In the genomic region with DNA sequence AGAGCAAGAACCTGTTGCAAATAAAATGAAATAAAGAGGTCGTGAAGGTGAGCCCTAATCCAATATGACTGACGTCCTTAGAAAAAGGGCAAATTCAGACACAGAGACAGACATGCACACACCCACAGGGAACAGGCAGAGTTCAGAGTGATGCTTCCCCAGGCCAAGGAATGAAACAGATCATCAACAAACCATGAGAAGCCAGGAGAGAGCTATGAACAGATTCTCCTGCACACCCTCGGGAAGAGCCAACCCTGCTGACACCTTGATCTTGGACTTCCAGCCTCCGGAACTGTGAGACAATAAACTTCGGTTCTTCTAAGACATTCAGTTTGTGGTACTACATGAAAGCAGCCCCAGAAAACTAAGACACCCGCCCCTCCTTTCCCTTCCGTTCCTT, we compare ENCODE assay signal across 20 cellular contexts.
DNase-seq lines count a peak whose midpoint lies in the region; ATAC-seq and TF ChIP-seq lines count a peak whose summit lies in the region.
"Had no signal": no experiment of that assay in that cellular context is flagged by ENCODE, and none has a peak within 500 bp of the region (broad histone marks: within the 10 kb centered on the region; RNA-seq: fewer than 3 reads in every experiment).

No MANE protein-coding gene starts in this region.

- ATAC-seq in SK-N-SH treated with all-trans-retinoic acid at 6 μM for 48 hours (no peak), natural killer cell (no peak), HG02970 (IDR thresholded peaks at IDR 0.05; ENCODE audit: low FRiP score, unreplicated experiment) (no peak)
- no peak for ATAC-seq in CD8-positive, alpha-beta T cell
- ATAC-seq: psoas muscle had no signal

- peak overlapping the region; percentile 41; the same call in 1 of the 2 replicates for H2AFZ ChIP-seq in SK-N-SH (ENCODE audit: low read depth)

- TF ChIP-seq RAD21 in SK-N-SH (IDR thresholded peaks at IDR 0.05; ENCODE audit: low read length) = no peak

- H3K79me2 ChIP-seq in SK-N-SH (ENCODE audit: insufficient read depth) = no peaks in the 10 kb centered on the region

- H3K4me2 ChIP-seq in SK-N-SH = no peak overlapping the region

- H3K4me3 ChIP-seq in SK-N-SH (ENCODE audit: low read depth in 2 of 2, low read length in 1 of 2) = no peak overlapping the region
- H3K4me3 ChIP-seq in CD8-positive, alpha-beta T cell (ENCODE audit: low read depth, low read length) = no peak overlapping the region
- H3K4me3 ChIP-seq: psoas muscle, tibial nerve had no signal

- no peaks in the 10 kb centered on the region for H3K27me3 ChIP-seq in SK-N-SH (ENCODE audit: insufficient read depth)
- H3K27me3 ChIP-seq in CD8-positive, alpha-beta T cell (ENCODE audit: insufficient read depth, low read length) = no peaks in the 10 kb centered on the region
- H3K27me3 ChIP-seq: tibial nerve had no signal

- H4K20me1 ChIP-seq in SK-N-SH (ENCODE audit: insufficient read depth) = no peaks in the 10 kb centered on the region

- no peak for TF ChIP-seq CTCF in SK-N-SH (IDR thresholded peaks at IDR 0.05)
- TF ChIP-seq CTCF in CD8-positive, alpha-beta T cell (IDR thresholded peaks at IDR 0.05) = no peak
- no peak for TF ChIP-seq CTCF in natural killer cell (IDR thresholded peaks at IDR 0.05)

- H3K9me3 Mint-ChIP-seq in CD8-positive, alpha-beta T cell = no peaks in the 10 kb centered on the region
- H3K9me3 Mint-ChIP-seq in activated T-helper 1 cell treated with anti-CD3 and anti-CD28 coated beads, Interleukin-12 subunit alpha, Interleukin-12 subunit beta, Interleukin-2, Interleukin-4 antibody, amounts not matched to agents 30 ng/mL and 10 ng/mL and 1 ng/mL, durations not matched to agents 14 hours and 24 hours and 36 hours = no peaks in the 10 kb centered on the region
- no peaks in the 10 kb centered on the region for H3K9me3 Mint-ChIP-seq in natural killer cell
- H3K9me3 Mint-ChIP-seq: H9 had no signal

- CTCF ChIA-PET in SK-N-SH (lab: Yijun Ruan, JAX) = interaction anchor here (0.8 kb wide), 1 partner anchor 8 kb away, joined by 4 read pairs; no protein-coding TSS in a partner anchor
- CTCF ChIA-PET in CD8-positive, alpha-beta T cell (lab: Charles Lee) = no interaction called here

- 85% methylated on average over 6 of the region's 7 CpGs for WGBS in SK-N-SH (ENCODE audit: low lambda C conversion rate)

- no peak for TF ChIP-seq EP300 in SK-N-SH (IDR thresholded peaks at IDR 0.05; ENCODE audit: borderline replicate concordance in 1 of 2, low read depth in 1 of 2, low read length in 1 of 2)

- H3K27me3 Mint-ChIP-seq in CD8-positive, alpha-beta T cell (ENCODE audit: low read depth) = no peaks in the 10 kb centered on the region
- no peaks in the 10 kb centered on the region for H3K27me3 Mint-ChIP-seq in activated T-helper 1 cell treated with anti-CD3 and anti-CD28 coated beads, Interleukin-12 subunit alpha, Interleukin-12 subunit beta, Interleukin-2, Interleukin-4 antibody, amounts not matched to agents 30 ng/mL and 10 ng/mL and 1 ng/mL, durations not matched to agents 14 hours and 24 hours and 36 hours (ENCODE audit: insufficient read depth)
- no peaks in the 10 kb centered on the region for H3K27me3 Mint-ChIP-seq in natural killer cell (ENCODE audit: low read depth in 2 of 2)

- H3K36me3 Mint-ChIP-seq in CD8-positive, alpha-beta T cell = no peaks in the 10 kb centered on the region
- peaks cover 5% of the 10 kb centered on the region for H3K36me3 Mint-ChIP-seq in activated T-helper 1 cell treated with anti-CD3 and anti-CD28 coated beads, Interleukin-12 subunit alpha, Interleukin-12 subunit beta, Interleukin-2, Interleukin-4 antibody, amounts not matched to agents 30 ng/mL and 10 ng/mL and 1 ng/mL, durations not matched to agents 14 hours and 24 hours and 36 hours (ENCODE audit: low read depth)
- no peaks in the 10 kb centered on the region for H3K36me3 Mint-ChIP-seq in natural killer cell

- peak overlapping the region in 1 of 2 experiments; percentile 45; a peak in 1 of 4 replicates for H3K27ac ChIP-seq in SK-N-SH (ENCODE audit: low read depth in 2 of 2, low read length in 1 of 2)
- H3K27ac ChIP-seq in CD8-positive, alpha-beta T cell (ENCODE audit: low read depth, low read length) = no peak overlapping the region
- H3K27ac ChIP-seq: 22Rv1, psoas muscle had no signal

- H3K36me3 ChIP-seq in SK-N-SH (replicated peaks in 1 of 2; ENCODE audit: control insufficient read depth in 1 of 2, insufficient read depth in 2 of 2, low read length in 1 of 2) = no peaks in the 10 kb centered on the region
- H3K36me3 ChIP-seq in CD8-positive, alpha-beta T cell (ENCODE audit: insufficient read depth, low read length) = no peaks in the 10 kb centered on the region
- H3K36me3 ChIP-seq: tibial nerve had no signal

- no peak overlapping the region for H3K9ac ChIP-seq in SK-N-SH

- intact Hi-C loops in CD8-positive, alpha-beta T cell (cut with DNase I, micrococcal nuclease) = no loop called here
- intact Hi-C loops in activated T-helper 1 cell treated with anti-CD3 and anti-CD28 coated beads, Interleukin-12 subunit alpha, Interleukin-12 subunit beta, Interleukin-2, Interleukin-4 antibody, amounts not matched to agents 30 ng/mL and 10 ng/mL and 1 ng/mL, durations not matched to agents 14 hours and 24 hours and 36 hours (cut with micrococcal nuclease) = loop anchor here (2.0 kb wide), 1 partner anchor 55 kb away; no protein-coding TSS in a partner anchor
- intact Hi-C loops in natural killer cell (cut with micrococcal nuclease) = no loop called here

- no peaks in the 10 kb centered on the region for H3K9me3 ChIP-seq in SK-N-SH
- H3K9me3 ChIP-seq in CD8-positive, alpha-beta T cell (ENCODE audit: low read length) = no peaks in the 10 kb centered on the region
- H3K9me3 ChIP-seq: Caco-2, psoas muscle, tibial nerve had no signal

- DNase-seq in SK-N-SH (no peak), natural killer cell (no peak), NCI-H526 (lab: John Stamatoyannopoulos, UW) (no peak), MV-4-11 (lab: John Stamatoyannopoulos, UW) (no peak)
- DNase-seq in CD8-positive, alpha-beta T cell = no peak
- DNase-seq in activated T-helper 1 cell treated with anti-CD3 and anti-CD28 coated beads, Interleukin-12 subunit alpha, Interleukin-12 subunit beta, Interleukin-2, Interleukin-4 antibody, amounts not matched to agents 30 ng/mL and 10 ng/mL and 1 ng/mL, durations not matched to agents 14 hours and 24 hours and 36 hours (ENCODE audit: low spot score) = no peak
- DNase-seq: activated CD4-positive, alpha-beta T cell treated with anti-CD3 and anti-CD28 coated beads for 4 hours; activated naive CD4-positive, alpha-beta T cell treated with anti-CD3 and anti-CD28 coated beads, Interleukin-2, amount 50 U/mL, for 16 hours; Caco-2; endodermal cell; glutamatergic neuron; H9; NCI-H1417 treated with DMSO at 0.1 percent for 48 hours; NCI-H526 treated with DMSO at 0.1 percent for 48 hours; psoas muscle; stimulated activated naive CD4-positive, alpha-beta T cell treated with Interleukin-2 at 50 U/mL for 16 hours had no signal

- H3K9me2 ChIP-seq in SK-N-SH = no peaks in the 10 kb centered on the region

- H3K4me3 Mint-ChIP-seq in CD8-positive, alpha-beta T cell = peak overlapping the region; percentile 54
- no peak overlapping the region for H3K4me3 Mint-ChIP-seq in activated T-helper 1 cell treated with anti-CD3 and anti-CD28 coated beads, Interleukin-12 subunit alpha, Interleukin-12 subunit beta, Interleukin-2, Interleukin-4 antibody, amounts not matched to agents 30 ng/mL and 10 ng/mL and 1 ng/mL, durations not matched to agents 14 hours and 24 hours and 36 hours
- H3K4me3 Mint-ChIP-seq in natural killer cell = peak overlapping the region; percentile 58
- H3K4me3 Mint-ChIP-seq: endodermal cell, H9 had no signal

- peak overlapping the region; percentile 69 for H3K27ac Mint-ChIP-seq in CD8-positive, alpha-beta T cell
- H3K27ac Mint-ChIP-seq in activated T-helper 1 cell treated with anti-CD3 and anti-CD28 coated beads, Interleukin-12 subunit alpha, Interleukin-12 subunit beta, Interleukin-2, Interleukin-4 antibody, amounts not matched to agents 30 ng/mL and 10 ng/mL and 1 ng/mL, durations not matched to agents 14 hours and 24 hours and 36 hours = peak overlapping the region; percentile 70
- H3K27ac Mint-ChIP-seq in natural killer cell = peak overlapping the region; percentile 72 to 84
- H3K27ac Mint-ChIP-seq: endodermal cell had no signal

- H3K4me1 ChIP-seq in SK-N-SH (ENCODE audit: control insufficient read depth in 1 of 2, insufficient read depth in 2 of 2, low read depth in 1 of 2, low read length in 1 of 2) = peaks cover 10 to 15% of the 10 kb centered on the region in 2 experiments; a peak in 3 of 4 replicates
- peaks cover 9% of the 10 kb centered on the region for H3K4me1 ChIP-seq in CD8-positive, alpha-beta T cell (ENCODE audit: insufficient read depth, low read length)
- H3K4me1 ChIP-seq: Caco-2, psoas muscle had no signal

- peaks cover 40% of the 10 kb centered on the region for H3K4me1 Mint-ChIP-seq in CD8-positive, alpha-beta T cell (ENCODE audit: low read depth)
- H3K4me1 Mint-ChIP-seq in activated T-helper 1 cell treated with anti-CD3 and anti-CD28 coated beads, Interleukin-12 subunit alpha, Interleukin-12 subunit beta, Interleukin-2, Interleukin-4 antibody, amounts not matched to agents 30 ng/mL and 10 ng/mL and 1 ng/mL, durations not matched to agents 14 hours and 24 hours and 36 hours (ENCODE audit: low read depth) = peaks cover 54% of the 10 kb centered on the region
- H3K4me1 Mint-ChIP-seq in natural killer cell = peaks cover 38 to 46% of the 10 kb centered on the region in 2 donors
- H3K4me1 Mint-ChIP-seq: endodermal cell, H9 had no signal

- POLR2A ChIA-PET in SK-N-SH (lab: Yijun Ruan, JAX) = no interaction called here
- POLR2A ChIA-PET in CD8-positive, alpha-beta T cell (lab: Charles Lee) = interaction anchor here (1.9 to 2.1 kb wide), 2 partner anchors 8 to 290 kb away, joined by 5 to 7 read pairs; a partner anchor contains a TSS

- peaks cover 9% of the 10 kb centered on the region for H3F3A ChIP-seq in SK-N-SH (replicated peaks; ENCODE audit: insufficient read depth)

TF ChIP-seq in SK-N-SH, 30 proteins besides CTCF, POLR2A, EP300 and RAD21 (continues in another document):
- TF ChIP-seq SMC3 (IDR thresholded peaks at IDR 0.05; ENCODE audit: low read depth, low read length) (no peak), GABPA (IDR thresholded peaks at IDR 0.05; ENCODE audit: low read depth) (no peak), FOXM1 (IDR thresholded peaks at IDR 0.05; ENCODE audit: low read depth) (no peak)

TF ChIP-seq in SK-N-SH treated with all-trans-retinoic acid at 6 μM for 48 hours, 23 proteins besides CTCF, POLR2A, EP300 and RAD21 (continues in another document):
- TF ChIP-seq ISL1 (CRISPR knock-in tag; IDR thresholded peaks at IDR 0.05) (no peak), ZNF565 (CRISPR knock-in tag; conservative IDR thresholded peaks at IDR 0.05; ENCODE audit: low read depth) (no peak)
